8 cellular contexts compared by ENCODE assay signal in the genomic region with DNA sequence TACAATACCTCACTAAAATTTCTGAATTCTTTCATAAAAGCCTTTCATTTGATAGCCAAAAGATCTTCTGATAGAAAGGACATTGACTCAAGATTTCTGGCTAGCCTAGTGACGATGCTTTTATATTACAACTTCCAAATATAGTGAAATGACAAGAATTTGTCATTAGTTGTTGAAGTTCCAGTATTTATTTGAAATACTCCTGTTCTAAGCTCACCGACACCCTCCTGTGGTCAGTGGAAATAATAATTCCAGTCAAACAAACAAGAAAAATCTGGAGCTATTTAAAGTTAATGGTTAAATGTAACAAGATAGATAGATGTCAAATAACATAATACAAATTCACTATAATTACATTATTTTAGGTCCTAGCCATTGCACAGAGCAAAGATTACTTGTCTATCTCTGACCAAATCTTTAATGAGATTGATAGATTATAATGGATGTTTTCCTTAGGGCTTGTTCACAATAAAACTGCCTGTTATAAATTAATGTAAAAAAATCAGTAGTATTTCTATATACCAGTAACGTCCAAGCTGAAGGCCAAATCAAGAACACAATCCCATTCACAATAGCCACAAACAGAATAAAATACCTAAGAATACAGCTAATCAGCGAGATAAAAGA.
A peak's percentile ranks its signal among the peaks of the same experiment; 100 is the strongest.
DNase-seq lines count a peak whose midpoint lies in the region; ATAC-seq and TF ChIP-seq lines count a peak whose summit lies in the region.

No MANE protein-coding gene starts in this region.

- TF ChIP-seq CTCF in LNCaP clone FGC (IDR thresholded peaks at IDR 0.05; ENCODE audit: control insufficient read depth, extremely low read depth, insufficient read depth) (peak; percentile 62), retinal pigment epithelial cell (conservative IDR thresholded peaks at IDR 0.05; ENCODE audit: low read depth, low read length) (peak; percentile 52)

- ATAC-seq in HG03342 (IDR thresholded peaks at IDR 0.05; ENCODE audit: unreplicated experiment) (no peak), GM18517 (IDR thresholded peaks at IDR 0.05; ENCODE audit: unreplicated experiment) (no peak)

- H3K4me3 ChIP-seq in LNCaP clone FGC (ENCODE audit: low read depth, low read length) (no peak overlapping the region), retinal pigment epithelial cell (ENCODE audit: low read length) (no peak overlapping the region)

- peak; percentile 6 for DNase-seq in SKM-1 treated with dmso at 0.1 percent for 144 hours (lab: John Stamatoyannopoulos, UW; ENCODE audit: unreplicated experiment)
- no peak for DNase-seq in SKM-1 (lab: John Stamatoyannopoulos, UW; ENCODE audit: unreplicated experiment)
- peak; percentile 10 for DNase-seq in LNCaP clone FGC (ENCODE audit: low read depth)
- DNase-seq in activated CD4-positive, alpha-beta T cell treated with anti-CD3 and anti-CD28 coated beads, Interleukin-2, amount 50 U/mL, for 4 hours, result peak; percentile 36 to 39
- DNase-seq in foreskin melanocyte, result peak; percentile 33
- no peak for DNase-seq in retinal pigment epithelial cell (ENCODE audit: low read depth)

Comparison
In these comparisons a context has a peak if more than half of its experiments do, and no peak if none do; other contexts are left out.
1. DNase-seq: peak in SKM-1 treated with dmso at 0.1 percent for 144 hours (single experiment), LNCaP clone FGC (single experiment), activated CD4-positive, alpha-beta T cell treated with anti-CD3 and anti-CD28 coated beads, Interleukin-2, amount 50 U/mL, for 4 hours (2 of 2) and foreskin melanocyte (single experiment); none in SKM-1 (single experiment) and retinal pigment epithelial cell (single experiment).